In the genomic region with DNA sequence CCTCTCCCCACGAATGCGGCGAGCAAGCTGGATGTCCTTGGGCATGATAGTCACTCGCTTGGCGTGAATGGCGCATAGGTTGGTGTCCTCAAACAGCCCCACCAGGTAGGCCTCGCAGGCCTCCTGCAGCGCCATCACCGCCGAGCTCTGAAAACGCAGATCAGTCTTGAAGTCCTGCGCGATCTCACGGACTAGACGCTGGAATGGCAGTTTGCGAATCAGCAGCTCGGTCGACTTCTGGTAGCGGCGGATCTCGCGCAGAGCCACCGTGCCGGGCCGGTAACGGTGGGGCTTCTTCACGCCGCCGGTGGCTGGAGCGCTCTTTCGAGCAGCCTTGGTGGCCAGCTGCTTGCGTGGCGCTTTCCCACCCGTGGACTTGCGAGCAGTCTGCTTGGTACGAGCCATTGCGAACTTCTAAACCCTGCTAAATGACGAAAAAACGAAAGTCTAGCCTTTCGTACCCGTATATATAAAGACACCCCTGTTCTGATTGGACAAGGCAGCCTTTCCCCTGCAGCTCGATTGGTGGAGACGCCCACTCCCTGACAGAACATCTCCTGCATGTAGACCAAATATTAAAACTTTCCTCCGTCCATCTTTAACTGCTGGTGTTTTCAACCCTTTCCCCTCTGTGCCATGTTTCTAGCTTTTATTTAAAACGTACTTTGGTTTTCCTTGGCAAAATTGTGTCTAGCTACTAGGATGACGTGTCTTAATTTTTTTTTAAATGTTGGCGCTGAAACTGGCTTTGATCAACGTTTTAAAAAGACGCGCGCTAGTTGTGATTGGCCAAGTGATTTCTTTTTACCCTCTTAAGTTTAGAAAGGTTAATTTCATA, we compare ENCODE assay signal across 1 cellular context.
TF ChIP-seq lines count a peak whose summit lies in the region.

No MANE protein-coding gene starts in this region.

TF ChIP-seq in K562, 482 proteins besides CTCF, POLR2A, EP300 and RAD21 (continued from another document and continues in another):
- TF ChIP-seq, protein P1, sequence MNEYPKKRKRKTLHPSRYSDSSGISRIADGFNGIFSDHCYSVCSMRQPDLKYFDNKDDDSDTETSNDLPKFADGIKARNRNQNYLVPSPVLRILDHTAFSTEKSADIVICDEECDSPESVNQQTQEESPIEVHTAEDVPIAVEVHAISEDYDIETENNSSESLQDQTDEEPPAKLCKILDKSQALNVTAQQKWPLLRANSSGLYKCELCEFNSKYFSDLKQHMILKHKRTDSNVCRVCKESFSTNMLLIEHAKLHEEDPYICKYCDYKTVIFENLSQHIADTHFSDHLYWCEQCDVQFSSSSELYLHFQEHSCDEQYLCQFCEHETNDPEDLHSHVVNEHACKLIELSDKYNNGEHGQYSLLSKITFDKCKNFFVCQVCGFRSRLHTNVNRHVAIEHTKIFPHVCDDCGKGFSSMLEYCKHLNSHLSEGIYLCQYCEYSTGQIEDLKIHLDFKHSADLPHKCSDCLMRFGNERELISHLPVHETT (CRISPR knock-in tag; conservative IDR thresholded peaks at IDR 0.05 in 1 of 2, IDR thresholded peaks at IDR 0.05 in 1 of 2) = peak in 1 of 2 experiments; percentile 35; a peak in 1 of 4 replicates
- TF ChIP-seq MTF1 (CRISPR knock-in tag; IDR thresholded peaks at IDR 0.05; ENCODE audit: borderline replicate concordance) (no peak), BMI1 (IDR thresholded peaks at IDR 0.05; ENCODE audit: low read length) (no peak), IFI16 (CRISPR knock-in tag; IDR thresholded peaks at IDR 0.05) (no peak), POLR2AphosphoS5 (IDR thresholded peaks at IDR 0.05; ENCODE audit: control insufficient read depth, insufficient read depth, low read depth, low read length) (peak; percentile 92), BCOR (IDR thresholded peaks at IDR 0.05) (no peak), ZNF274 (IDR thresholded peaks at IDR 0.05; ENCODE audit: borderline replicate concordance, low read depth, low read length) (no peak), JUND (IDR thresholded peaks at IDR 0.05; ENCODE audit: borderline replicate concordance, low read depth, low read length) (no peak), JUND (tag; IDR thresholded peaks at IDR 0.05; ENCODE audit: borderline replicate concordance, low read depth, low read length) (peak; percentile 5; the same call in 1 of the 3 replicates), ZZZ3 (IDR thresholded peaks at IDR 0.05) (no peak), KLF16 (IDR thresholded peaks at IDR 0.05) (no peak), ZNF583 (CRISPR knock-in tag; IDR thresholded peaks at IDR 0.05) (no peak), HMG20B (CRISPR knock-in tag; IDR thresholded peaks at IDR 0.05) (no peak), C11orf30 (IDR thresholded peaks at IDR 0.05; ENCODE audit: low read depth) (peak; percentile 4; the same call in 1 of the 2 replicates), NFIX (CRISPR knock-in tag; IDR thresholded peaks at IDR 0.05; ENCODE audit: low read depth) (no peak), SMARCB1 (IDR thresholded peaks at IDR 0.05; ENCODE audit: insufficient read length, low read depth) (no peak), NEUROD1 (IDR thresholded peaks at IDR 0.05; ENCODE audit: borderline replicate concordance, low read depth, low read length, partially characterized antibody) (peak; percentile 55), MTA2 (IDR thresholded peaks at IDR 0.05; ENCODE audit: low read depth) (no peak; the same call in 1 of the 2 replicates), CHD2 (IDR thresholded peaks at IDR 0.05; ENCODE audit: low read depth, low read length) (peak; percentile 55), ZNF696 (CRISPR knock-in tag; conservative IDR thresholded peaks at IDR 0.05) (no peak), ELF4 (CRISPR knock-in tag; IDR thresholded peaks at IDR 0.05) (peak; percentile 42; the same call in 1 of the 2 replicates), ETV6 (IDR thresholded peaks at IDR 0.05; ENCODE audit: borderline replicate concordance in 1 of 2, low read depth in 2 of 2, low read length in 1 of 2) (no peak), ETV6 (CRISPR knock-in tag; IDR thresholded peaks at IDR 0.05; ENCODE audit: borderline replicate concordance) (no peak), ZBTB7A (IDR thresholded peaks at IDR 0.05; ENCODE audit: borderline replicate concordance, control insufficient read depth, low read depth, low read length) (no peak), EWSR1 (IDR thresholded peaks at IDR 0.05; ENCODE audit: borderline replicate concordance, low read depth, partially characterized antibody) (no peak), POLR2B (IDR thresholded peaks at IDR 0.05; ENCODE audit: low read depth, partially characterized antibody) (peak; percentile 93), NONO (IDR thresholded peaks at IDR 0.05; ENCODE audit: low read depth in 2 of 2, low read length in 1 of 2) (peak; percentile 34 to 42; a peak in 1 of 4 replicates), HDAC3 (IDR thresholded peaks at IDR 0.05; ENCODE audit: borderline replicate concordance, partially characterized antibody) (no peak), MAZ (CRISPR knock-in tag; conservative IDR thresholded peaks at IDR 0.05 in 1 of 2, IDR thresholded peaks at IDR 0.05 in 1 of 2) (peak; percentile 31 to 86; a peak in 3 of 4 replicates), SREBF2 (CRISPR knock-in tag; IDR thresholded peaks at IDR 0.05) (0 out of 2 replicates have a peak, but pooled peaks have one; percentile 70), FOXP1 (CRISPR knock-in tag; IDR thresholded peaks at IDR 0.05) (0 out of 2 replicates have a peak, but pooled peaks have one; percentile 27), RFX7 (CRISPR knock-in tag; IDR thresholded peaks at IDR 0.05) (peak; percentile 22; the same call in 1 of the 2 replicates), CEBPG (CRISPR knock-in tag; IDR thresholded peaks at IDR 0.05) (no peak), CEBPG (tag; conservative IDR thresholded peaks at IDR 0.05 in 1 of 2, IDR thresholded peaks at IDR 0.05 in 1 of 2) (no peak), MEF2A (IDR thresholded peaks at IDR 0.05; ENCODE audit: control insufficient read depth, low read depth, low read length) (peak; percentile 30; the same call in 1 of the 2 replicates), ZBTB17 (CRISPR knock-in tag; IDR thresholded peaks at IDR 0.05) (peak; percentile 88), NR1H2 (CRISPR knock-in tag; IDR thresholded peaks at IDR 0.05) (no peak), MCM2 (IDR thresholded peaks at IDR 0.05; ENCODE audit: low read depth) (no peak), ZNF23 (CRISPR knock-in tag; IDR thresholded peaks at IDR 0.05) (no peak), SUPT5H (IDR thresholded peaks at IDR 0.05) (peak; percentile 90), ZNF175 (CRISPR knock-in tag; IDR thresholded peaks at IDR 0.05; ENCODE audit: low read depth) (no peak), HNRNPK (IDR thresholded peaks at IDR 0.05; ENCODE audit: low read depth, low read length, poor library complexity, severe bottlenecking) (no peak), SRF (CRISPR knock-in tag; IDR thresholded peaks at IDR 0.05) (peak; percentile 25 to 53; a peak in 3 of 4 replicates), ATF1 (CRISPR knock-in tag; IDR thresholded peaks at IDR 0.05) (no peak), ATF1 (tag; IDR thresholded peaks at IDR 0.05) (peak; percentile 77), PURB (CRISPR knock-in tag; IDR thresholded peaks at IDR 0.05; ENCODE audit: low read depth) (no peak), FOXJ2 (tag; IDR thresholded peaks at IDR 0.05) (no peak), FOXK1 (CRISPR knock-in tag; IDR thresholded peaks at IDR 0.05; ENCODE audit: borderline replicate concordance) (no peak; the same call in 1 of the 2 replicates), MCM7 (IDR thresholded peaks at IDR 0.05) (no peak), ZNF134 (CRISPR knock-in tag; conservative IDR thresholded peaks at IDR 0.05) (no peak)
- TF ChIP-seq, protein P2, sequence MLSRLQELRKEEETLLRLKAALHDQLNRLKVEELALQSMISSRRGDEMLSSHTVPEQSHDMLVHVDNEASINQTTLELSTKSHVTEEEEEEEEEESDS (CRISPR knock-in tag; IDR thresholded peaks at IDR 0.05) = no peak
- TF ChIP-seq, protein P3, sequence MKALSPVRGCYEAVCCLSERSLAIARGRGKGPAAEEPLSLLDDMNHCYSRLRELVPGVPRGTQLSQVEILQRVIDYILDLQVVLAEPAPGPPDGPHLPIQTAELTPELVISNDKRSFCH (CRISPR knock-in tag; IDR thresholded peaks at IDR 0.05) = no peak
- TF ChIP-seq, protein P3 (tag; IDR thresholded peaks at IDR 0.05) = peak; percentile 73; the same call in 1 of the 2 replicates
- TF ChIP-seq, protein P4, sequence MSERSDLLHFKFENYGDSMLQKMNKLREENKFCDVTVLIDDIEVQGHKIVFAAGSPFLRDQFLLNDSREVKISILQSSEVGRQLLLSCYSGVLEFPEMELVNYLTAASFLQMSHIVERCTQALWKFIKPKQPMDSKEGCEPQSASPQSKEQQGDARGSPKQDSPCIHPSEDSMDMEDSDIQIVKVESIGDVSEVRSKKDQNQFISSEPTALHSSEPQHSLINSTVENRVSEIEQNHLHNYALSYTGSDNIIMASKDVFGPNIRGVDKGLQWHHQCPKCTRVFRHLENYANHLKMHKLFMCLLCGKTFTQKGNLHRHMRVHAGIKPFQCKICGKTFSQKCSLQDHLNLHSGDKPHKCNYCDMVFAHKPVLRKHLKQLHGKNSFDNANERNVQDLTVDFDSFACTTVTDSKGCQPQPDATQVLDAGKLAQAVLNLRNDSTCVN (CRISPR knock-in tag; IDR thresholded peaks at IDR 0.05) = peak; percentile 63; the same call in 1 of the 2 replicates
- TF ChIP-seq, protein P5, sequence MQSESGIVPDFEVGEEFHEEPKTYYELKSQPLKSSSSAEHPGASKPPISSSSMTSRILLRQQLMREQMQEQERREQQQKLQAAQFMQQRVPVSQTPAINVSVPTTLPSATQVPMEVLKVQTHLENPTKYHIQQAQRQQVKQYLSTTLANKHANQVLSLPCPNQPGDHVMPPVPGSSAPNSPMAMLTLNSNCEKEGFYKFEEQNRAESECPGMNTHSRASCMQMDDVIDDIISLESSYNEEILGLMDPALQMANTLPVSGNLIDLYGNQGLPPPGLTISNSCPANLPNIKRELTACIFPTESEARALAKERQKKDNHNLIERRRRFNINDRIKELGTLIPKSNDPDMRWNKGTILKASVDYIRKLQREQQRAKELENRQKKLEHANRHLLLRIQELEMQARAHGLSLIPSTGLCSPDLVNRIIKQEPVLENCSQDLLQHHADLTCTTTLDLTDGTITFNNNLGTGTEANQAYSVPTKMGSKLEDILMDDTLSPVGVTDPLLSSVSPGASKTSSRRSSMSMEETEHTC (IDR thresholded peaks at IDR 0.05) = no peak
- TF ChIP-seq, protein P6, sequence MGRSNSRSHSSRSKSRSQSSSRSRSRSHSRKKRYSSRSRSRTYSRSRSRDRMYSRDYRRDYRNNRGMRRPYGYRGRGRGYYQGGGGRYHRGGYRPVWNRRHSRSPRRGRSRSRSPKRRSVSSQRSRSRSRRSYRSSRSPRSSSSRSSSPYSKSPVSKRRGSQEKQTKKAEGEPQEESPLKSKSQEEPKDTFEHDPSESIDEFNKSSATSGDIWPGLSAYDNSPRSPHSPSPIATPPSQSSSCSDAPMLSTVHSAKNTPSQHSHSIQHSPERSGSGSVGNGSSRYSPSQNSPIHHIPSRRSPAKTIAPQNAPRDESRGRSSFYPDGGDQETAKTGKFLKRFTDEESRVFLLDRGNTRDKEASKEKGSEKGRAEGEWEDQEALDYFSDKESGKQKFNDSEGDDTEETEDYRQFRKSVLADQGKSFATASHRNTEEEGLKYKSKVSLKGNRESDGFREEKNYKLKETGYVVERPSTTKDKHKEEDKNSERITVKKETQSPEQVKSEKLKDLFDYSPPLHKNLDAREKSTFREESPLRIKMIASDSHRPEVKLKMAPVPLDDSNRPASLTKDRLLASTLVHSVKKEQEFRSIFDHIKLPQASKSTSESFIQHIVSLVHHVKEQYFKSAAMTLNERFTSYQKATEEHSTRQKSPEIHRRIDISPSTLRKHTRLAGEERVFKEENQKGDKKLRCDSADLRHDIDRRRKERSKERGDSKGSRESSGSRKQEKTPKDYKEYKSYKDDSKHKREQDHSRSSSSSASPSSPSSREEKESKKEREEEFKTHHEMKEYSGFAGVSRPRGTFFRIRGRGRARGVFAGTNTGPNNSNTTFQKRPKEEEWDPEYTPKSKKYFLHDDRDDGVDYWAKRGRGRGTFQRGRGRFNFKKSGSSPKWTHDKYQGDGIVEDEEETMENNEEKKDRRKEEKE (IDR thresholded peaks at IDR 0.05; ENCODE audit: borderline replicate concordance in 1 of 2, control insufficient read depth in 1 of 2, low read depth in 2 of 2, low read length in 1 of 2) = peak in 1 of 2 experiments; percentile 87; a peak in 3 of 4 replicates
- TF ChIP-seq, protein P7, sequence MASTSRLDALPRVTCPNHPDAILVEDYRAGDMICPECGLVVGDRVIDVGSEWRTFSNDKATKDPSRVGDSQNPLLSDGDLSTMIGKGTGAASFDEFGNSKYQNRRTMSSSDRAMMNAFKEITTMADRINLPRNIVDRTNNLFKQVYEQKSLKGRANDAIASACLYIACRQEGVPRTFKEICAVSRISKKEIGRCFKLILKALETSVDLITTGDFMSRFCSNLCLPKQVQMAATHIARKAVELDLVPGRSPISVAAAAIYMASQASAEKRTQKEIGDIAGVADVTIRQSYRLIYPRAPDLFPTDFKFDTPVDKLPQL (IDR thresholded peaks at IDR 0.05; ENCODE audit: extremely low read depth, insufficient read length) = no peak
- TF ChIP-seq, protein P8, sequence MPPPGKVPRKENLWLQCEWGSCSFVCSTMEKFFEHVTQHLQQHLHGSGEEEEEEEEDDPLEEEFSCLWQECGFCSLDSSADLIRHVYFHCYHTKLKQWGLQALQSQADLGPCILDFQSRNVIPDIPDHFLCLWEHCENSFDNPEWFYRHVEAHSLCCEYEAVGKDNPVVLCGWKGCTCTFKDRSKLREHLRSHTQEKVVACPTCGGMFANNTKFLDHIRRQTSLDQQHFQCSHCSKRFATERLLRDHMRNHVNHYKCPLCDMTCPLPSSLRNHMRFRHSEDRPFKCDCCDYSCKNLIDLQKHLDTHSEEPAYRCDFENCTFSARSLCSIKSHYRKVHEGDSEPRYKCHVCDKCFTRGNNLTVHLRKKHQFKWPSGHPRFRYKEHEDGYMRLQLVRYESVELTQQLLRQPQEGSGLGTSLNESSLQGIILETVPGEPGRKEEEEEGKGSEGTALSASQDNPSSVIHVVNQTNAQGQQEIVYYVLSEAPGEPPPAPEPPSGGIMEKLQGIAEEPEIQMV (tag; conservative IDR thresholded peaks at IDR 0.05; ENCODE audit: low read depth) = no peak
- TF ChIP-seq, protein P9, sequence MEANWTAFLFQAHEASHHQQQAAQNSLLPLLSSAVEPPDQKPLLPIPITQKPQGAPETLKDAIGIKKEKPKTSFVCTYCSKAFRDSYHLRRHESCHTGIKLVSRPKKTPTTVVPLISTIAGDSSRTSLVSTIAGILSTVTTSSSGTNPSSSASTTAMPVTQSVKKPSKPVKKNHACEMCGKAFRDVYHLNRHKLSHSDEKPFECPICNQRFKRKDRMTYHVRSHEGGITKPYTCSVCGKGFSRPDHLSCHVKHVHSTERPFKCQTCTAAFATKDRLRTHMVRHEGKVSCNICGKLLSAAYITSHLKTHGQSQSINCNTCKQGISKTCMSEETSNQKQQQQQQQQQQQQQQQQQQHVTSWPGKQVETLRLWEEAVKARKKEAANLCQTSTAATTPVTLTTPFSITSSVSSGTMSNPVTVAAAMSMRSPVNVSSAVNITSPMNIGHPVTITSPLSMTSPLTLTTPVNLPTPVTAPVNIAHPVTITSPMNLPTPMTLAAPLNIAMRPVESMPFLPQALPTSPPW (CRISPR knock-in tag; IDR thresholded peaks at IDR 0.05) = no peak
- TF ChIP-seq, protein P10, sequence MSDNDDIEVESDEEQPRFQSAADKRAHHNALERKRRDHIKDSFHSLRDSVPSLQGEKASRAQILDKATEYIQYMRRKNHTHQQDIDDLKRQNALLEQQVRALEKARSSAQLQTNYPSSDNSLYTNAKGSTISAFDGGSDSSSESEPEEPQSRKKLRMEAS (CRISPR knock-in tag; IDR thresholded peaks at IDR 0.05) = no peak
